Comparison of ENCODE assay signal across 11 cellular contexts in genomic region chr12:90100619-90101018, GRCh38.
"Had no signal": no experiment of that assay in that cellular context is flagged by ENCODE, and none has a peak within 500 bp of the region (broad histone marks: within the 10 kb centered on the region; RNA-seq: fewer than 3 reads in every experiment).

No MANE protein-coding gene starts in this region.

- DNase-seq: activated CD4-positive, alpha-beta memory T cell treated with anti-CD3 and anti-CD28 coated beads for 36 hours; activated gamma-delta T cell; activated naive CD8-positive, alpha-beta T cell treated with anti-CD3 and anti-CD28 coated beads, Interleukin-2, amount 10 ng/mL, durations not matched to agents 7 days and 5 days; activated T-cell treated with anti-CD3 and anti-CD28 coated beads, Interleukin-2, amount 50 U/mL, for 48 hours; aorta; hippocampal formation; kidney glomerular epithelial cell; T-helper 9 cell had no signal

- H3K27me3 Mint-ChIP-seq: activated CD4-positive, alpha-beta memory T cell treated with anti-CD3 and anti-CD28 coated beads for 36 hours had no signal

- H3K4me3 Mint-ChIP-seq: activated CD4-positive, alpha-beta memory T cell treated with anti-CD3 and anti-CD28 coated beads for 36 hours; activated naive CD8-positive, alpha-beta T cell treated with anti-CD3 and anti-CD28 coated beads, Interleukin-2, amount 10 ng/mL, durations not matched to agents 7 days and 5 days; mesothelial cell of epicardium; type B pancreatic cell had no signal

- H3K4me3 ChIP-seq: skin epidermis had no signal

- H3K9me3 Mint-ChIP-seq: activated CD4-positive, alpha-beta memory T cell treated with anti-CD3 and anti-CD28 coated beads for 36 hours; activated naive CD8-positive, alpha-beta T cell treated with anti-CD3 and anti-CD28 coated beads, Interleukin-2, amount 10 ng/mL, durations not matched to agents 7 days and 5 days; mesothelial cell of epicardium; type B pancreatic cell had no signal

- H3K36me3 Mint-ChIP-seq: activated CD4-positive, alpha-beta memory T cell treated with anti-CD3 and anti-CD28 coated beads for 36 hours; activated naive CD8-positive, alpha-beta T cell treated with anti-CD3 and anti-CD28 coated beads, Interleukin-2, amount 10 ng/mL, durations not matched to agents 7 days and 5 days; mesothelial cell of epicardium; type B pancreatic cell had no signal

- H3K27ac ChIP-seq: skin epidermis had no signal

- H3K27ac Mint-ChIP-seq: activated CD4-positive, alpha-beta memory T cell treated with anti-CD3 and anti-CD28 coated beads for 36 hours; activated naive CD8-positive, alpha-beta T cell treated with anti-CD3 and anti-CD28 coated beads, Interleukin-2, amount 10 ng/mL, durations not matched to agents 7 days and 5 days; mesothelial cell of epicardium; type B pancreatic cell had no signal
